In the genomic region with DNA sequence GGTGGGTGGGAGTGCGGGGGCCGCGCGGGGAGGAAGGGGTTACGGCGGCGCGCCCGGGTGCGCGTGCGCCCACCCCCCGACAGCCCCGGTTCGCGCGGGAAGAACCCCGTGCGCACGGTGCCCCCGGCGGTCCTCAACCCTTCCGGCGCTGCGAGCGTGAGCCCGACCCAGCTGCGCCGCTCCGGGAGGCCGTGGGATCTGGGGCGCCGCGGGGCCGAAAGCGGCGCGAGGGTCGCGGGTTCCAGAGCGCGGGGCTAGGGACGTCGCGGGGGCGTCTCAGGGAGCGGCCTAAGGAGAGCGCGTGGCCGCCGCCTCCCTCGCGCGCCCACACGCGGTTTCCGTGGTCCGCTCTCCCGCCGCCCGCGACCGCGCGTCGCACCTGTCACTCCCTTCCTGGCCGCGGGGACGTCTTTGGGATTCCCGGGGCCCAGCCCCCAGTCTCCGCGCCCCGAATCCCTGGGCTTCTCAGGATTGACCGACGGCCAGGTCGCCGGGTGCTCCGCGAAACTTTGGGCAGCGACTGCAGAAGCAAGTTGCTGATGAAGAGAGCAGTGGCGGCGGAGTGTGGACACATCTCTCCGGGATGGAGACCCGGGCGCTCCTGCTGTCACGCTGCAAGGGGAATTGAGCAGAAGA, we compare ENCODE assay signal across 1 cellular context.
TF ChIP-seq lines count a peak whose summit lies in the region.

No MANE protein-coding gene starts in this region.

TF ChIP-seq in GM23338, 12 proteins besides CTCF, POLR2A, EP300 and RAD21 (continued from another document):
- TF ChIP-seq, protein P1, sequence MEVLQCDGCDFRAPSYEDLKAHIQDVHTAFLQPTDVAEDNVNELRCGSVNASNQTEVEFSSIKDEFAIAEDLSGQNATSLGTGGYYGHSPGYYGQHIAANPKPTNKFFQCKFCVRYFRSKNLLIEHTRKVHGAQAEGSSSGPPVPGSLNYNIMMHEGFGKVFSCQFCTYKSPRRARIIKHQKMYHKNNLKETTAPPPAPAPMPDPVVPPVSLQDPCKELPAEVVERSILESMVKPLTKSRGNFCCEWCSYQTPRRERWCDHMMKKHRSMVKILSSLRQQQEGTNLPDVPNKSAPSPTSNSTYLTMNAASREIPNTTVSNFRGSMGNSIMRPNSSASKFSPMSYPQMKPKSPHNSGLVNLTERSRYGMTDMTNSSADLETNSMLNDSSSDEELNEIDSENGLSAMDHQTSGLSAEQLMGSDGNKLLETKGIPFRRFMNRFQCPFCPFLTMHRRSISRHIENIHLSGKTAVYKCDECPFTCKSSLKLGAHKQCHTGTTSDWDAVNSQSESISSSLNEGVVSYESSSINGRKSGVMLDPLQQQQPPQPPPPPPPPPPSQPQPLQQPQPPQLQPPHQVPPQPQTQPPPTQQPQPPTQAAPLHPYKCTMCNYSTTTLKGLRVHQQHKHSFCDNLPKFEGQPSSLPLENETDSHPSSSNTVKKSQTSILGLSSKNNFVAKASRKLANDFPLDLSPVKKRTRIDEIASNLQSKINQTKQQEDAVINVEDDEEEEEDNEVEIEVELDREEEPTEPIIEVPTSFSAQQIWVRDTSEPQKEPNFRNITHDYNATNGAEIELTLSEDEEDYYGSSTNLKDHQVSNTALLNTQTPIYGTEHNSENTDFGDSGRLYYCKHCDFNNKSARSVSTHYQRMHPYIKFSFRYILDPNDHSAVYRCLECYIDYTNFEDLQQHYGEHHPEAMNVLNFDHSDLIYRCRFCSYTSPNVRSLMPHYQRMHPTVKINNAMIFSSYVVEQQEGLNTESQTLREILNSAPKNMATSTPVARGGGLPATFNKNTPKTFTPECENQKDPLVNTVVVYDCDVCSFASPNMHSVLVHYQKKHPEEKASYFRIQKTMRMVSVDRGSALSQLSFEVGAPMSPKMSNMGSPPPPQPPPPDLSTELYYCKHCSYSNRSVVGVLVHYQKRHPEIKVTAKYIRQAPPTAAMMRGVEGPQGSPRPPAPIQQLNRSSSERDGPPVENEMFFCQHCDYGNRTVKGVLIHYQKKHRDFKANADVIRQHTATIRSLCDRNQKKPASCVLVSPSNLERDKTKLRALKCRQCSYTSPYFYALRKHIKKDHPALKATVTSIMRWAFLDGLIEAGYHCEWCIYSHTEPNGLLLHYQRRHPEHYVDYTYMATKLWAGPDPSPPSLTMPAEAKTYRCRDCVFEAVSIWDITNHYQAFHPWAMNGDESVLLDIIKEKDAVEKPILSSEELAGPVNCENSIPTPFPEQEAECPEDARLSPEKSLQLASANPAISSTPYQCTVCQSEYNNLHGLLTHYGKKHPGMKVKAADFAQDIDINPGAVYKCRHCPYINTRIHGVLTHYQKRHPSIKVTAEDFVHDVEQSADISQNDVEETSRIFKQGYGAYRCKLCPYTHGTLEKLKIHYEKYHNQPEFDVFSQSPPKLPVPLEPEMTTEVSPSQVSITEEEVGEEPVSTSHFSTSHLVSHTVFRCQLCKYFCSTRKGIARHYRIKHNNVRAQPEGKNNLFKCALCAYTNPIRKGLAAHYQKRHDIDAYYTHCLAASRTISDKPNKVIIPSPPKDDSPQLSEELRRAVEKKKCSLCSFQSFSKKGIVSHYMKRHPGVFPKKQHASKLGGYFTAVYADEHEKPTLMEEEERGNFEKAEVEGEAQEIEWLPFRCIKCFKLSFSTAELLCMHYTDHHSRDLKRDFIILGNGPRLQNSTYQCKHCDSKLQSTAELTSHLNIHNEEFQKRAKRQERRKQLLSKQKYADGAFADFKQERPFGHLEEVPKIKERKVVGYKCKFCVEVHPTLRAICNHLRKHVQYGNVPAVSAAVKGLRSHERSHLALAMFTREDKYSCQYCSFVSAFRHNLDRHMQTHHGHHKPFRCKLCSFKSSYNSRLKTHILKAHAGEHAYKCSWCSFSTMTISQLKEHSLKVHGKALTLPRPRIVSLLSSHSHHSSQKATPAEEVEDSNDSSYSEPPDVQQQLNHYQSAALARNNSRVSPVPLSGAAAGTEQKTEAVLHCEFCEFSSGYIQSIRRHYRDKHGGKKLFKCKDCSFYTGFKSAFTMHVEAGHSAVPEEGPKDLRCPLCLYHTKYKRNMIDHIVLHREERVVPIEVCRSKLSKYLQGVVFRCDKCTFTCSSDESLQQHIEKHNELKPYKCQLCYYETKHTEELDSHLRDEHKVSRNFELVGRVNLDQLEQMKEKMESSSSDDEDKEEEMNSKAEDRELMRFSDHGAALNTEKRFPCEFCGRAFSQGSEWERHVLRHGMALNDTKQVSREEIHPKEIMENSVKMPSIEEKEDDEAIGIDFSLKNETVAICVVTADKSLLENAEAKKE (CRISPR knock-in tag; IDR thresholded peaks at IDR 0.05), result no peak
- no peak for TF ChIP-seq STAT1 (IDR thresholded peaks at IDR 0.05; ENCODE audit: unreplicated experiment)
- TF ChIP-seq CREB1 (CRISPR knock-in tag; IDR thresholded peaks at IDR 0.05; ENCODE audit: low read depth), result no peak
- TF ChIP-seq, protein P2, sequence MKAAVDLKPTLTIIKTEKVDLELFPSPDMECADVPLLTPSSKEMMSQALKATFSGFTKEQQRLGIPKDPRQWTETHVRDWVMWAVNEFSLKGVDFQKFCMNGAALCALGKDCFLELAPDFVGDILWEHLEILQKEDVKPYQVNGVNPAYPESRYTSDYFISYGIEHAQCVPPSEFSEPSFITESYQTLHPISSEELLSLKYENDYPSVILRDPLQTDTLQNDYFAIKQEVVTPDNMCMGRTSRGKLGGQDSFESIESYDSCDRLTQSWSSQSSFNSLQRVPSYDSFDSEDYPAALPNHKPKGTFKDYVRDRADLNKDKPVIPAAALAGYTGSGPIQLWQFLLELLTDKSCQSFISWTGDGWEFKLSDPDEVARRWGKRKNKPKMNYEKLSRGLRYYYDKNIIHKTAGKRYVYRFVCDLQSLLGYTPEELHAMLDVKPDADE (IDR thresholded peaks at IDR 0.05), result no peak
- TF ChIP-seq NANOG (IDR thresholded peaks at IDR 0.05; ENCODE audit: borderline replicate concordance), result no peak
- TF ChIP-seq ZNF114 (CRISPR knock-in tag; IDR thresholded peaks at IDR 0.05), result no peak
- no peak for TF ChIP-seq EZH2phosphoT487 (IDR thresholded peaks at IDR 0.05; ENCODE audit: unreplicated experiment)
- TF ChIP-seq, protein P3, sequence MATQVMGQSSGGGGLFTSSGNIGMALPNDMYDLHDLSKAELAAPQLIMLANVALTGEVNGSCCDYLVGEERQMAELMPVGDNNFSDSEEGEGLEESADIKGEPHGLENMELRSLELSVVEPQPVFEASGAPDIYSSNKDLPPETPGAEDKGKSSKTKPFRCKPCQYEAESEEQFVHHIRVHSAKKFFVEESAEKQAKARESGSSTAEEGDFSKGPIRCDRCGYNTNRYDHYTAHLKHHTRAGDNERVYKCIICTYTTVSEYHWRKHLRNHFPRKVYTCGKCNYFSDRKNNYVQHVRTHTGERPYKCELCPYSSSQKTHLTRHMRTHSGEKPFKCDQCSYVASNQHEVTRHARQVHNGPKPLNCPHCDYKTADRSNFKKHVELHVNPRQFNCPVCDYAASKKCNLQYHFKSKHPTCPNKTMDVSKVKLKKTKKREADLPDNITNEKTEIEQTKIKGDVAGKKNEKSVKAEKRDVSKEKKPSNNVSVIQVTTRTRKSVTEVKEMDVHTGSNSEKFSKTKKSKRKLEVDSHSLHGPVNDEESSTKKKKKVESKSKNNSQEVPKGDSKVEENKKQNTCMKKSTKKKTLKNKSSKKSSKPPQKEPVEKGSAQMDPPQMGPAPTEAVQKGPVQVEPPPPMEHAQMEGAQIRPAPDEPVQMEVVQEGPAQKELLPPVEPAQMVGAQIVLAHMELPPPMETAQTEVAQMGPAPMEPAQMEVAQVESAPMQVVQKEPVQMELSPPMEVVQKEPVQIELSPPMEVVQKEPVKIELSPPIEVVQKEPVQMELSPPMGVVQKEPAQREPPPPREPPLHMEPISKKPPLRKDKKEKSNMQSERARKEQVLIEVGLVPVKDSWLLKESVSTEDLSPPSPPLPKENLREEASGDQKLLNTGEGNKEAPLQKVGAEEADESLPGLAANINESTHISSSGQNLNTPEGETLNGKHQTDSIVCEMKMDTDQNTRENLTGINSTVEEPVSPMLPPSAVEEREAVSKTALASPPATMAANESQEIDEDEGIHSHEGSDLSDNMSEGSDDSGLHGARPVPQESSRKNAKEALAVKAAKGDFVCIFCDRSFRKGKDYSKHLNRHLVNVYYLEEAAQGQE (IDR thresholded peaks at IDR 0.05; ENCODE audit: unreplicated experiment), result no peak
- no peak for TF ChIP-seq POLR2AphosphoS5 (IDR thresholded peaks at IDR 0.05; ENCODE audit: low read depth)
- TF ChIP-seq ZNF331 (CRISPR knock-in tag; IDR thresholded peaks at IDR 0.05; ENCODE audit: low read depth), result no peak
- no peak for TF ChIP-seq EZH2 (IDR thresholded peaks at IDR 0.05; ENCODE audit: low read depth, unreplicated experiment)
TF ChIP-seq in GM23338: peak in this region for 0.
